Comparison of ENCODE assay signal across 1 cellular context in the genomic region with DNA sequence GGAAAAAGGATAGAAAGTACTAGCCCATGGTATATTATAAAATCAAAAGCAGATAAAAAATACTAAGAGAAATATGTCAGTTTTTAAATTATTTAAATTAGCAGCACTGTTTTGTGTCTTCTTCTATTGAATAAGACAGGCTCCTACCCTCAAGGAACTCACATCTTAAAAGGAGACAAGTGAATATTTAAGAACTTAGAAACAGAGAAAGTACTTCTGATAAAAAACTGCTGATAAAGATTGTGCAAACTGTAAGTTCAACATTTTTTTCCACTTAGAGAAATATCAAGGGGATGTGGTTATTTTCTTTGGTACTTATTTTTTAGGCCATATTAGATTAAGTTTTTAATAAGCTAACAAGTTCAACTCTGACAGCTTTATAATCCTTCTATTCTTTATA.
TF ChIP-seq lines count a peak whose summit lies in the region.

No MANE protein-coding gene starts in this region.

TF ChIP-seq in K562, 482 proteins besides CTCF, POLR2A, EP300 and RAD21:
- TF ChIP-seq, protein P1, sequence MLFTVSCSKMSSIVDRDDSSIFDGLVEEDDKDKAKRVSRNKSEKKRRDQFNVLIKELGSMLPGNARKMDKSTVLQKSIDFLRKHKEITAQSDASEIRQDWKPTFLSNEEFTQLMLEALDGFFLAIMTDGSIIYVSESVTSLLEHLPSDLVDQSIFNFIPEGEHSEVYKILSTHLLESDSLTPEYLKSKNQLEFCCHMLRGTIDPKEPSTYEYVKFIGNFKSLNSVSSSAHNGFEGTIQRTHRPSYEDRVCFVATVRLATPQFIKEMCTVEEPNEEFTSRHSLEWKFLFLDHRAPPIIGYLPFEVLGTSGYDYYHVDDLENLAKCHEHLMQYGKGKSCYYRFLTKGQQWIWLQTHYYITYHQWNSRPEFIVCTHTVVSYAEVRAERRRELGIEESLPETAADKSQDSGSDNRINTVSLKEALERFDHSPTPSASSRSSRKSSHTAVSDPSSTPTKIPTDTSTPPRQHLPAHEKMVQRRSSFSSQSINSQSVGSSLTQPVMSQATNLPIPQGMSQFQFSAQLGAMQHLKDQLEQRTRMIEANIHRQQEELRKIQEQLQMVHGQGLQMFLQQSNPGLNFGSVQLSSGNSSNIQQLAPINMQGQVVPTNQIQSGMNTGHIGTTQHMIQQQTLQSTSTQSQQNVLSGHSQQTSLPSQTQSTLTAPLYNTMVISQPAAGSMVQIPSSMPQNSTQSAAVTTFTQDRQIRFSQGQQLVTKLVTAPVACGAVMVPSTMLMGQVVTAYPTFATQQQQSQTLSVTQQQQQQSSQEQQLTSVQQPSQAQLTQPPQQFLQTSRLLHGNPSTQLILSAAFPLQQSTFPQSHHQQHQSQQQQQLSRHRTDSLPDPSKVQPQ (CRISPR knock-in tag; IDR thresholded peaks at IDR 0.05; ENCODE audit: borderline replicate concordance), result no peak
- TF ChIP-seq C11orf30 (IDR thresholded peaks at IDR 0.05; ENCODE audit: low read depth) (peak; percentile 43; the same call in 1 of the 2 replicates), GTF2F1 (IDR thresholded peaks at IDR 0.05; ENCODE audit: low read depth, low read length) (no peak), NFE2L1 (tag; IDR thresholded peaks at IDR 0.05; ENCODE audit: borderline replicate concordance, low read depth) (no peak), ATF7 (IDR thresholded peaks at IDR 0.05) (no peak), CBFB (CRISPR knock-in tag; IDR thresholded peaks at IDR 0.05) (no peak), HIVEP1 (CRISPR knock-in tag; IDR thresholded peaks at IDR 0.05) (no peak), ARID1B (IDR thresholded peaks at IDR 0.05) (0 out of 2 replicates have a peak, but pooled peaks have one; percentile 13), CREB1 (IDR thresholded peaks at IDR 0.05) (no peak), CREB1 (CRISPR knock-in tag; IDR thresholded peaks at IDR 0.05) (no peak), KHSRP (IDR thresholded peaks at IDR 0.05) (no peak), ZNF766 (CRISPR knock-in tag; conservative IDR thresholded peaks at IDR 0.05) (no peak), IFI16 (CRISPR knock-in tag; IDR thresholded peaks at IDR 0.05) (no peak), MBD2 (IDR thresholded peaks at IDR 0.05; ENCODE audit: borderline replicate concordance, low read depth) (no peak), PCBP2 (IDR thresholded peaks at IDR 0.05; ENCODE audit: low read depth, low read length, poor library complexity, severe bottlenecking) (no peak), TAF9B (IDR thresholded peaks at IDR 0.05; ENCODE audit: partially characterized antibody) (peak; percentile 13), SAP30 (IDR thresholded peaks at IDR 0.05; ENCODE audit: borderline replicate concordance, insufficient read depth, low read depth, low read length, poor library complexity, severe bottlenecking) (no peak), ZNF445 (CRISPR knock-in tag; IDR thresholded peaks at IDR 0.05; ENCODE audit: low read depth) (no peak), CEBPG (CRISPR knock-in tag; IDR thresholded peaks at IDR 0.05) (no peak), CEBPG (tag; conservative IDR thresholded peaks at IDR 0.05 in 1 of 2, IDR thresholded peaks at IDR 0.05 in 1 of 2) (peak in 1 of 2 experiments; percentile 50; a peak in 1 of 4 replicates), BRF1 (IDR thresholded peaks at IDR 0.05; ENCODE audit: borderline replicate concordance, extremely low read depth, insufficient read length) (no peak), TCF7L2 (IDR thresholded peaks at IDR 0.05; ENCODE audit: low read depth, low read length) (no peak), TEAD1 (CRISPR knock-in tag; IDR thresholded peaks at IDR 0.05) (no peak), ZNF79 (CRISPR knock-in tag; IDR thresholded peaks at IDR 0.05; ENCODE audit: low read depth) (no peak), ZNF316 (IDR thresholded peaks at IDR 0.05) (peak; percentile 37)
- TF ChIP-seq, protein P2, sequence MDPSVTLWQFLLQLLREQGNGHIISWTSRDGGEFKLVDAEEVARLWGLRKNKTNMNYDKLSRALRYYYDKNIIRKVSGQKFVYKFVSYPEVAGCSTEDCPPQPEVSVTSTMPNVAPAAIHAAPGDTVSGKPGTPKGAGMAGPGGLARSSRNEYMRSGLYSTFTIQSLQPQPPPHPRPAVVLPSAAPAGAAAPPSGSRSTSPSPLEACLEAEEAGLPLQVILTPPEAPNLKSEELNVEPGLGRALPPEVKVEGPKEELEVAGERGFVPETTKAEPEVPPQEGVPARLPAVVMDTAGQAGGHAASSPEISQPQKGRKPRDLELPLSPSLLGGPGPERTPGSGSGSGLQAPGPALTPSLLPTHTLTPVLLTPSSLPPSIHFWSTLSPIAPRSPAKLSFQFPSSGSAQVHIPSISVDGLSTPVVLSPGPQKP (CRISPR knock-in tag; IDR thresholded peaks at IDR 0.05), result no peak
- TF ChIP-seq, protein P3, sequence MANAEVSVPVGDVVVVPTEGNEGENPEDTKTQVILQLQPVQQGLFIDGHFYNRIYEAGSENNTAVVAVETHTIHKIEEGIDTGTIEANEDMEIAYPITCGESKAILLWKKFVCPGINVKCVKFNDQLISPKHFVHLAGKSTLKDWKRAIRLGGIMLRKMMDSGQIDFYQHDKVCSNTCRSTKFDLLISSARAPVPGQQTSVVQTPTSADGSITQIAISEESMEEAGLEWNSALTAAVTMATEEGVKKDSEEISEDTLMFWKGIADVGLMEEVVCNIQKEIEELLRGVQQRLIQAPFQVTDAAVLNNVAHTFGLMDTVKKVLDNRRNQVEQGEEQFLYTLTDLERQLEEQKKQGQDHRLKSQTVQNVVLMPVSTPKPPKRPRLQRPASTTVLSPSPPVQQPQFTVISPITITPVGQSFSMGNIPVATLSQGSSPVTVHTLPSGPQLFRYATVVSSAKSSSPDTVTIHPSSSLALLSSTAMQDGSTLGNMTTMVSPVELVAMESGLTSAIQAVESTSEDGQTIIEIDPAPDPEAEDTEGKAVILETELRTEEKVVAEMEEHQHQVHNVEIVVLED (CRISPR knock-in tag; IDR thresholded peaks at IDR 0.05), result no peak
